ENCODE assay signal across 14 cellular contexts in the genomic region with DNA sequence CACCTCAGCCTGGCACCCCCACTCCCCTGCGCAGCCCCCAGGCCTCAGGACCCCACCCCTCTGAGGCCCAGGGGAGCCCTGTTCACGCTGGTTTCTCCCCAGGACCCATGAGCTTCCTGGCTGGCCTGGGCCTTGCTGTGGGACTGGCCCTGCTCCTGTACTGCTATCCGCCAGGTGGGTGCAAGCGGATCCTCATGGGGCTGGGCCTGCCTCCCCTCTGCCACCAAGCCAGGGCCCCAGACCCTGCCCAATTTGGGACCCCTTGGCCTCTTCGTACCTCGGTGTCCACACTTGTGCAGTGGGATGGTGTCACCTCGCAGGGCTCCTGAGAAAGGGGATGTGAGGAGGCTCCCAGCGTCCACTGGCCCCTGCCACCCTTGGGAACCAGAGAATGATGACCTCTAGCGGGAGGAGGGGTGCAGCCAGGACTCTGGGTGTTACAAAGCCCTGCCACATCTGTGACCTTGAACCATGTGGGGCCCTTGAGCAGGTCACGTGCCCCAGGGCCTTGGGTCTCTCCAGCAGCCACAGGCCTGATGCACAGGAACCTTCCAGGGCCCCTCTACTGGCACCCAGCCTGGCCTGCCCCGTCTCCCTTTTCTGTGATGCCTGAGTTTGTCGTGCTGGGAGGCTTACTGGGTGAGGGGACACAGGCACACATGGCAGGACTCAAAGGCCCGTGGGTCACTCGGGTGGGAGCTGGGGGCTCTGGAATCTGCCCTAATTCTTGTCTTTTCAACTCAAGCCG. TPM values are rescaled to one million over a fixed set of nuclear protein-coding genes. Genes with fewer than 3 reads are reported as not detected.
A peak's percentile ranks its signal among the peaks of the same experiment; 100 is the strongest.
DNase-seq lines count a peak whose midpoint lies in the region; ATAC-seq, FAIRE-seq and TF ChIP-seq lines count a peak whose summit lies in the region.
"Had no signal": no experiment of that assay in that cellular context is flagged by ENCODE, and none has a peak within 500 bp of the region (broad histone marks: within the 10 kb centered on the region; RNA-seq: fewer than 3 reads in every experiment).

No MANE protein-coding gene starts in this region.

- peak overlapping the region; percentile 61 for H3K9ac ChIP-seq in HepG2 (ENCODE audit: insufficient read depth, low read depth, low read length)

- no TSS peak for BruUV-seq in HepG2 (replicated peaks; lab: Mats Ljungman, UMichigan)

- in situ Hi-C loops in HepG2 (cut with HindIII; ENCODE audit: extremely low pct_ligation_motif_present, low pct_unique_long_range_greater_than_20kb), result no loop called here

- FAIRE-seq in HepG2 (lab: Jason Lieb, UNC), result peak; percentile 77
- FAIRE-seq: astrocyte had no signal

- H3K79me2 ChIP-seq in HepG2 (ENCODE audit: insufficient read depth, low read length), result no peaks in the 10 kb centered on the region

- H3K27ac ChIP-seq in adrenal gland (peak overlapping the region; percentile 1 to 83 (median 68)), HepG2 (ENCODE audit: extremely low read length, insufficient read depth, low read length) (peak overlapping the region; percentile 80)
- H3K27ac ChIP-seq: esophagus muscularis mucosa had no signal

- intact Hi-C loops in adrenal gland (cut with DNase I) (no loop called here), HepG2 (cut with micrococcal nuclease; ENCODE audit: unreplicated experiment) (no loop called here)

- CTCF ChIA-PET in HepG2 (lab: Yijun Ruan, JAX; ENCODE audit: low intra/inter-chr PET ratio, low total read pairs), result interaction anchor here (1.0 kb wide), 1 partner anchor 108 kb away, joined by 3 read pairs; no protein-coding TSS in a partner anchor

- WGBS in adrenal gland, 4 donors, result 56 to 81% (median 63%) methylated on average over 5 to 15 of the region's 15 CpGs
- 49% methylated on average over 2 of the region's 15 CpGs for WGBS in HepG2 (ENCODE audit: low lambda C conversion rate)

- TF ChIP-seq CTCF in HFFc6 (IDR thresholded peaks at IDR 0.05), result no peak
- TF ChIP-seq CTCF in adrenal gland (IDR thresholded peaks at IDR 0.05), result no peak
- peak; percentile 87 for TF ChIP-seq CTCF in HepG2 (CRISPR knock-in tag; IDR thresholded peaks at IDR 0.05)

- H3K4me2 ChIP-seq in HepG2 (ENCODE audit: low read depth, low read length), result peak overlapping the region; percentile 66

- H3K9me3 ChIP-seq in adrenal gland (replicated peaks in 1 of 3) (no peaks in the 10 kb centered on the region), HepG2 (ENCODE audit: low read length) (no peaks in the 10 kb centered on the region), MG63 (no peaks in the 10 kb centered on the region)
- H3K9me3 ChIP-seq: esophagus muscularis mucosa had no signal

- H2AFZ ChIP-seq in HepG2 (ENCODE audit: low read length), result no peak overlapping the region

- no peak for DNase-seq in HFFc6
- peak; percentile 51 to 77 (median 72) for DNase-seq in adrenal gland
- DNase-seq in HepG2 (ENCODE audit: low spot score), result peak; percentile 87
- DNase-seq in mucosa of gallbladder (ENCODE audit: low spot score), result no peak
- no peak for DNase-seq in NCI-H1930 (lab: John Stamatoyannopoulos, UW)
- no peak for DNase-seq in MG63
- DNase-seq: CD4-positive, alpha-beta T cell; cortex of kidney; nephron progenitor cell had no signal

- H3K4me3 ChIP-seq in adrenal gland, result no peak overlapping the region
- peak overlapping the region in 1 of 3 experiments; percentile 56; a peak in 3 of 6 replicates for H3K4me3 ChIP-seq in HepG2 (replicated peaks in 1 of 3; ENCODE audit: insufficient read depth in 1 of 3, low read depth in 2 of 3, low read length in 3 of 3)
- H3K4me3 ChIP-seq in MG63, result no peak overlapping the region
- H3K4me3 ChIP-seq: esophagus muscularis mucosa had no signal

- peaks cover 8% of the 10 kb centered on the region; the same call in 1 of the 2 replicates for H3K36me3 Mint-ChIP-seq in HFFc6 (ENCODE audit: low read depth)
- peaks cover 33% of the 10 kb centered on the region for H3K36me3 Mint-ChIP-seq in stimulated activated memory B cell treated with anti-CD40 and anti-IgM and Interleukin-4, amounts not matched to agents 10 μg/mL and 1 μg/mL and 100 μg/mL, for 72 hours

- POLR2A ChIA-PET in HepG2 (lab: Yijun Ruan, JAX), result interaction anchor here (1.0 to 13.7 kb wide), 5 partner anchors 8 to 20 kb away, joined by 4 to 195 read pairs (median 6); a partner anchor contains a TSS

- H3K27ac Mint-ChIP-seq in HFFc6, result peak overlapping the region; percentile 59
- H3K27ac Mint-ChIP-seq in stimulated activated memory B cell treated with anti-CD40 and anti-IgM and Interleukin-4, amounts not matched to agents 10 μg/mL and 1 μg/mL and 100 μg/mL, for 72 hours, result peak overlapping the region; percentile 64
- H3K27ac Mint-ChIP-seq: activated CD4-positive, alpha-beta T cell treated with anti-CD3 and anti-CD28 coated beads for 36 hours; activated T-helper 1 cell treated with anti-CD3 and anti-CD28 coated beads, Interleukin-12 subunit alpha, Interleukin-12 subunit beta, Interleukin-2, Interleukin-4 antibody, amounts not matched to agents 30 ng/mL and 10 ng/mL and 1 ng/mL, durations not matched to agents 14 hours and 24 hours and 36 hours; CD4-positive, alpha-beta T cell; nephron progenitor cell had no signal

- H3K27me3 ChIP-seq in adrenal gland (no peaks in the 10 kb centered on the region), HepG2 (ENCODE audit: control insufficient read depth in 1 of 2, insufficient read depth in 2 of 2, low read length in 2 of 2) (no peaks in the 10 kb centered on the region), MG63 (no peaks in the 10 kb centered on the region)
- H3K27me3 ChIP-seq: esophagus muscularis mucosa had no signal

- H3K4me3 Mint-ChIP-seq in HFFc6, result no peak overlapping the region
- H3K4me3 Mint-ChIP-seq in stimulated activated memory B cell treated with anti-CD40 and anti-IgM and Interleukin-4, amounts not matched to agents 10 μg/mL and 1 μg/mL and 100 μg/mL, for 72 hours, result no peak overlapping the region
- H3K4me3 Mint-ChIP-seq: activated CD4-positive, alpha-beta T cell treated with anti-CD3 and anti-CD28 coated beads for 36 hours; activated T-helper 1 cell treated with anti-CD3 and anti-CD28 coated beads, Interleukin-12 subunit alpha, Interleukin-12 subunit beta, Interleukin-2, Interleukin-4 antibody, amounts not matched to agents 30 ng/mL and 10 ng/mL and 1 ng/mL, durations not matched to agents 14 hours and 24 hours and 36 hours; CD4-positive, alpha-beta T cell; nephron progenitor cell had no signal

- peak; percentile 59 for ATAC-seq in HepG2
- ATAC-seq in stimulated activated memory B cell treated with anti-CD40 and anti-IgM and Interleukin-4, amounts not matched to agents 10 μg/mL and 1 μg/mL and 100 μg/mL, for 72 hours, result no peak

- H3K9me3 Mint-ChIP-seq in HFFc6, result no peaks in the 10 kb centered on the region
- no peaks in the 10 kb centered on the region for H3K9me3 Mint-ChIP-seq in stimulated activated memory B cell treated with anti-CD40 and anti-IgM and Interleukin-4, amounts not matched to agents 10 μg/mL and 1 μg/mL and 100 μg/mL, for 72 hours
- H3K9me3 Mint-ChIP-seq: activated T-helper 1 cell treated with anti-CD3 and anti-CD28 coated beads, Interleukin-12 subunit alpha, Interleukin-12 subunit beta, Interleukin-2, Interleukin-4 antibody, amounts not matched to agents 30 ng/mL and 10 ng/mL and 1 ng/mL, durations not matched to agents 14 hours and 24 hours and 36 hours; CD4-positive, alpha-beta T cell; nephron progenitor cell had no signal

- H3K36me3 ChIP-seq in adrenal gland (replicated peaks in 1 of 2) (peaks cover 0 to 33% of the 10 kb centered on the region in 2 donors), HepG2 (replicated peaks in 1 of 2; ENCODE audit: control insufficient read depth in 1 of 2, insufficient read depth in 2 of 2, low read length in 2 of 2) (peaks cover 2 to 8% of the 10 kb centered on the region in 2 experiments; a peak in 3 of 5 replicates), MG63 (peaks cover 15% of the 10 kb centered on the region)

- TF ChIP-seq POLR2A in adrenal gland (IDR thresholded peaks at IDR 0.05), result no peak
- no peak for TF ChIP-seq POLR2A in HepG2 (IDR thresholded peaks at IDR 0.05; ENCODE audit: insufficient read depth in 1 of 2, low read depth in 2 of 2, low read length in 2 of 2)

- TF ChIP-seq EP300 in HepG2 (IDR thresholded peaks at IDR 0.05; ENCODE audit: low read depth in 2 of 2, low read length in 2 of 2) (peak; percentile 31 to 61; a peak in 3 of 4 replicates), HepG2 (CRISPR knock-in tag; IDR thresholded peaks at IDR 0.05; ENCODE audit: borderline replicate concordance) (peak; percentile 76; the same call in 1 of the 2 replicates)

- peak; percentile 55 for TF ChIP-seq RAD21 in HepG2 (CRISPR knock-in tag; IDR thresholded peaks at IDR 0.05)

- H3K27me3 Mint-ChIP-seq in HFFc6 (ENCODE audit: insufficient read depth), result no peaks in the 10 kb centered on the region; the same call in 1 of the 2 replicates
- no peaks in the 10 kb centered on the region for H3K27me3 Mint-ChIP-seq in stimulated activated memory B cell treated with anti-CD40 and anti-IgM and Interleukin-4, amounts not matched to agents 10 μg/mL and 1 μg/mL and 100 μg/mL, for 72 hours
- H3K27me3 Mint-ChIP-seq: activated CD4-positive, alpha-beta T cell treated with anti-CD3 and anti-CD28 coated beads for 36 hours; CD4-positive, alpha-beta T cell had no signal

- no peaks in the 10 kb centered on the region for H4K20me1 ChIP-seq in HepG2 (ENCODE audit: insufficient read depth, low read length)

- peaks cover 6% of the 10 kb centered on the region; the same call in 1 of the 2 replicates for H3K4me1 Mint-ChIP-seq in HFFc6 (ENCODE audit: low read depth)
- H3K4me1 Mint-ChIP-seq in stimulated activated memory B cell treated with anti-CD40 and anti-IgM and Interleukin-4, amounts not matched to agents 10 μg/mL and 1 μg/mL and 100 μg/mL, for 72 hours, result peaks cover 56% of the 10 kb centered on the region

- H3K4me1 ChIP-seq in adrenal gland (replicated peaks in 1 of 2), result peaks cover 29 to 42% of the 10 kb centered on the region in 2 donors
- peaks cover 74% of the 10 kb centered on the region for H3K4me1 ChIP-seq in HepG2 (ENCODE audit: insufficient read depth, low read length)

RNA-seq across cellular contexts. Expression of a gene that starts 16.3 kb away (rescaled TPM):
- total RNA-seq in HFFc6 (2021; fragmentation: NEBNext Ultra II Directional; extraction: Animal tissue kit (Norgen Biotek cat#: 25700)), result 10 to 100 TPM; 35.3 to 40.6 (median 37.9) TPM
- total RNA-seq in adrenal gland (10 to 100 TPM; 29.7 to 75.0 (median 39.2) TPM), HepG2 (2016; rRNA removed; fragmentation: Illumina TruSeq; extraction: Trizol) (15.2 and 18.4 TPM in 2 replicates), mucosa of gallbladder (45.2 TPM)
- polyA plus RNA-seq in adrenal gland (10 to 100 TPM; 10.7 to 69.1 (median 68.4) TPM), HepG2 (2011; rRNA removed) (47.2 and 62.0 TPM in 2 replicates)
- total RNA-seq in HepG2 (2016; cell fraction: cytosol; rRNA removed; fragmentation: Illumina TruSeq; extraction: Trizol; ENCODE audit: low read depth), result 15.8 and 20.2 TPM in 2 replicates
- total RNA-seq in HepG2 (2016; cell fraction: insoluble cytoplasmic fraction; rRNA removed; fragmentation: Illumina TruSeq; extraction: Trizol), result 18.6 and 20.5 TPM in 2 replicates
- total RNA-seq in HepG2 (2016; cell fraction: membrane; rRNA removed; fragmentation: Illumina TruSeq; extraction: Trizol), result 17.3 and 29.5 TPM in 2 replicates
- 8.3 and 12.2 TPM in 2 replicates for total RNA-seq in HepG2 (2016; cell fraction: nucleus; rRNA removed; fragmentation: Illumina TruSeq; extraction: Trizol)
- 33.8 and 73.1 TPM in 2 replicates for polyA plus RNA-seq in HepG2 (2011; cell fraction: cytosol; rRNA removed)
- polyA plus RNA-seq in HepG2 (2011; cell fraction: nucleus; rRNA removed), result 101 and 106 TPM in 2 replicates
- polyA plus RNA-seq in HepG2 (2012), result 14.6 TPM in 2 replicates
- 16.0 and 27.0 TPM in 2 replicates for polyA plus RNA-seq in HepG2 (2016; cell fraction: cytosol; fragmentation: Illumina TruSeq; extraction: Trizol; ENCODE audit: low read depth)
- 14.7 and 18.5 TPM in 2 replicates for polyA plus RNA-seq in HepG2 (2016; cell fraction: insoluble cytoplasmic fraction; fragmentation: Illumina TruSeq; extraction: Trizol; ENCODE audit: low read depth)
- polyA plus RNA-seq in HepG2 (2016; cell fraction: membrane; fragmentation: Illumina TruSeq; extraction: Trizol; ENCODE audit: low read depth), result 13.4 and 18.5 TPM in 2 replicates
- polyA plus RNA-seq in HepG2 (2016; cell fraction: nucleus; fragmentation: Illumina TruSeq; extraction: Trizol; ENCODE audit: insufficient read depth, low read depth), result 25.1 and 25.9 TPM in 2 replicates
- 11.5 and 28.1 TPM in 2 replicates for polyA minus RNA-seq in HepG2 (2011; rRNA and poly(A)+ RNA removed; ENCODE audit: low replicate concordance)
- polyA minus RNA-seq in HepG2 (2011; cell fraction: cytosol; rRNA and poly(A)+ RNA removed), result 14.0 and 17.6 TPM in 2 replicates
- polyA minus RNA-seq in HepG2 (2011; cell fraction: nucleus; rRNA and poly(A)+ RNA removed), result 11.3 and 12.8 TPM in 2 replicates
- 77.4 and 103 TPM in 2 replicates for total RNA-seq in MG63 (2014; rRNA removed; shearing (Covaris generic); ENCODE audit: low replicate concordance)

RNA-seq across cellular contexts. Expression of a gene that starts 21.8 kb away (rescaled TPM):
- total RNA-seq in HFFc6 (2021; fragmentation: NEBNext Ultra II Directional; extraction: Animal tissue kit (Norgen Biotek cat#: 25700)), result 10 to 100 TPM; 23.2 to 28.0 (median 25.6) TPM
- total RNA-seq in adrenal gland, result 100 to 1,000 TPM; 122 to 339 (median 181) TPM
- 100 to 1,000 TPM in 2 of 3 donors, 10 to 100 TPM in 1; 31.1 to 135 (median 101) TPM for polyA plus RNA-seq in adrenal gland
- total RNA-seq in HepG2 (2016; rRNA removed; fragmentation: Illumina TruSeq; extraction: Trizol), result 77.1 and 92.1 TPM in 2 replicates
- 104 and 127 TPM in 2 replicates for total RNA-seq in HepG2 (2016; cell fraction: cytosol; rRNA removed; fragmentation: Illumina TruSeq; extraction: Trizol; ENCODE audit: low read depth)
- total RNA-seq in HepG2 (2016; cell fraction: insoluble cytoplasmic fraction; rRNA removed; fragmentation: Illumina TruSeq; extraction: Trizol), result 66.8 and 94.8 TPM in 2 replicates
- 149 and 180 TPM in 2 replicates for total RNA-seq in HepG2 (2016; cell fraction: membrane; rRNA removed; fragmentation: Illumina TruSeq; extraction: Trizol)
- 48.9 and 58.7 TPM in 2 replicates for total RNA-seq in HepG2 (2016; cell fraction: nucleus; rRNA removed; fragmentation: Illumina TruSeq; extraction: Trizol)
- 81.2 and 109 TPM in 2 replicates for polyA plus RNA-seq in HepG2 (2011; rRNA removed)
- polyA plus RNA-seq in HepG2 (2011; cell fraction: cytosol; rRNA removed), result 83.2 and 110 TPM in 2 replicates
- polyA plus RNA-seq in HepG2 (2011; cell fraction: nucleus; rRNA removed), result 62.3 and 83.6 TPM in 2 replicates
- polyA plus RNA-seq in HepG2 (2012), result 77.3 and 145 TPM in 2 replicates
- 196 and 226 TPM in 2 replicates for polyA plus RNA-seq in HepG2 (2016; cell fraction: cytosol; fragmentation: Illumina TruSeq; extraction: Trizol; ENCODE audit: low read depth)
- 104 and 130 TPM in 2 replicates for polyA plus RNA-seq in HepG2 (2016; cell fraction: insoluble cytoplasmic fraction; fragmentation: Illumina TruSeq; extraction: Trizol; ENCODE audit: low read depth)
- polyA plus RNA-seq in HepG2 (2016; cell fraction: membrane; fragmentation: Illumina TruSeq; extraction: Trizol; ENCODE audit: low read depth), result 235 and 242 TPM in 2 replicates
- polyA plus RNA-seq in HepG2 (2016; cell fraction: nucleus; fragmentation: Illumina TruSeq; extraction: Trizol; ENCODE audit: insufficient read depth, low read depth), result 122 and 127 TPM in 2 replicates
- 22.5 and 101 TPM in 2 replicates for polyA minus RNA-seq in HepG2 (2011; rRNA and poly(A)+ RNA removed; ENCODE audit: low replicate concordance)
- 26.1 and 26.7 TPM in 2 replicates for polyA minus RNA-seq in HepG2 (2011; cell fraction: cytosol; rRNA and poly(A)+ RNA removed)
- polyA minus RNA-seq in HepG2 (2011; cell fraction: nucleus; rRNA and poly(A)+ RNA removed), result 17.8 and 21.8 TPM in 2 replicates
- total RNA-seq in mucosa of gallbladder, result 75.6 TPM
- total RNA-seq in MG63 (2014; rRNA removed; shearing (Covaris generic); ENCODE audit: low replicate concordance), result 22.5 and 71.0 TPM in 2 replicates

RNA-seq across cellular contexts. Expression of a gene that starts 53.8 kb away (rescaled TPM):
- under 1 TPM in 2 of 6 experiments, not detected in 4; 0.28 to 0.76 TPM for total RNA-seq in HFFc6 (2021; fragmentation: NEBNext Ultra II Directional; extraction: Animal tissue kit (Norgen Biotek cat#: 25700))
- total RNA-seq in adrenal gland (1 to 10 TPM; 1.4 to 4.9 (median 3.3) TPM), HepG2 (2016; rRNA removed; fragmentation: Illumina TruSeq; extraction: Trizol) (6.0 and 7.0 TPM in 2 replicates), mucosa of gallbladder (5.0 TPM)
- polyA plus RNA-seq in adrenal gland (1 to 10 TPM in 2 of 3 donors, under 1 TPM in 1; 0.60 to 1.7 (median 1.1) TPM), HepG2 (2011; rRNA removed) (9.1 and 11.7 TPM in 2 replicates)
- 10.2 and 12.4 TPM in 2 replicates for total RNA-seq in HepG2 (2016; cell fraction: cytosol; rRNA removed; fragmentation: Illumina TruSeq; extraction: Trizol; ENCODE audit: low read depth)
- total RNA-seq in HepG2 (2016; cell fraction: insoluble cytoplasmic fraction; rRNA removed; fragmentation: Illumina TruSeq; extraction: Trizol), result 6.3 and 8.8 TPM in 2 replicates
- 10.0 and 14.6 TPM in 2 replicates for total RNA-seq in HepG2 (2016; cell fraction: membrane; rRNA removed; fragmentation: Illumina TruSeq; extraction: Trizol)
- total RNA-seq in HepG2 (2016; cell fraction: nucleus; rRNA removed; fragmentation: Illumina TruSeq; extraction: Trizol), result 4.9 and 5.2 TPM in 2 replicates
- polyA plus RNA-seq in HepG2 (2011; cell fraction: cytosol; rRNA removed), result 6.2 and 9.7 TPM in 2 replicates
- polyA plus RNA-seq in HepG2 (2011; cell fraction: nucleus; rRNA removed), result 4.6 and 5.9 TPM in 2 replicates
- polyA plus RNA-seq in HepG2 (2012), result 4.2 and 5.4 TPM in 2 replicates
- polyA plus RNA-seq in HepG2 (2016; cell fraction: cytosol; fragmentation: Illumina TruSeq; extraction: Trizol; ENCODE audit: low read depth), result 12.5 and 16.5 TPM in 2 replicates
- polyA plus RNA-seq in HepG2 (2016; cell fraction: insoluble cytoplasmic fraction; fragmentation: Illumina TruSeq; extraction: Trizol; ENCODE audit: low read depth), result 5.3 and 7.1 TPM in 2 replicates
- 12.6 and 14.6 TPM in 2 replicates for polyA plus RNA-seq in HepG2 (2016; cell fraction: membrane; fragmentation: Illumina TruSeq; extraction: Trizol; ENCODE audit: low read depth)
- polyA plus RNA-seq in HepG2 (2016; cell fraction: nucleus; fragmentation: Illumina TruSeq; extraction: Trizol; ENCODE audit: insufficient read depth, low read depth), result 9.7 and 10.7 TPM in 2 replicates
- 7.9 TPM in 1 of 2 replicates, not detected in the other for polyA minus RNA-seq in HepG2 (2011; rRNA and poly(A)+ RNA removed; ENCODE audit: low replicate concordance)
- 1.8 and 2.8 TPM in 2 replicates for polyA minus RNA-seq in HepG2 (2011; cell fraction: cytosol; rRNA and poly(A)+ RNA removed)
- 0.90 and 0.99 TPM in 2 replicates for polyA minus RNA-seq in HepG2 (2011; cell fraction: nucleus; rRNA and poly(A)+ RNA removed)
- 0.40 TPM in 1 of 2 replicates, not detected in the other for total RNA-seq in MG63 (2014; rRNA removed; shearing (Covaris generic); ENCODE audit: low replicate concordance)
- total RNA-seq: astrocyte had no signal

Comparison
In these comparisons a context has a peak if more than half of its experiments do, and no peak if none do; other contexts are left out.
1. DNase-seq: peak in adrenal gland (7 of 7) and HepG2 (single experiment); none in HFFc6 (single experiment), mucosa of gallbladder (single experiment), NCI-H1930 (0 of 2) and MG63 (single experiment).